8 cellular contexts compared by ENCODE assay signal in genomic region chr3:69161587-69162196, GRCh38. TPM values are rescaled to one million over a fixed set of nuclear protein-coding genes. Genes with fewer than 3 reads are reported as not detected.
DNase-seq lines count a peak whose midpoint lies in the region; ATAC-seq and TF ChIP-seq lines count a peak whose summit lies in the region.

No MANE protein-coding gene starts in this region.

- peak in 5 of 6 experiments; percentile 5 to 66 (median 9) for DNase-seq in stimulated activated naive CD4-positive, alpha-beta T cell (lab: John Stamatoyannopoulos, UW)
- no peak for DNase-seq in stimulated activated naive CD4-positive, alpha-beta T cell treated with Interleukin-2 at 50 U/mL for 16 hours (lab: John Stamatoyannopoulos, UW)
- peak; percentile 4 to 62 for DNase-seq in SJCRH30
- peak; percentile 73 to 74 for DNase-seq in cardiac fibroblast (ENCODE audit: low read depth in 2 of 2)
- DNase-seq in kidney tubule cell (ENCODE audit: low spot score): peak; percentile 58
- peak; percentile 20 to 42 for DNase-seq in stimulated activated naive CD8-positive, alpha-beta T cell treated with anti-CD3 and anti-CD28 coated beads, Interleukin-15, amount 100 ng/mL, for 72 hours

- H3K4me1 ChIP-seq in SJCRH30: no peaks in the 10 kb centered on the region

- H3K4me3 Mint-ChIP-seq in stimulated activated naive CD8-positive, alpha-beta T cell treated with anti-CD3 and anti-CD28 coated beads, Interleukin-15, amount 100 ng/mL, for 72 hours: no peak overlapping the region

- peak; percentile 87 for TF ChIP-seq CTCF in cardiac fibroblast (IDR thresholded peaks at IDR 0.05; ENCODE audit: low read depth, low read length)

- H3K9me3 ChIP-seq in SJCRH30 (replicated peaks): no peaks in the 10 kb centered on the region

- H3K27ac ChIP-seq in SJCRH30: no peak overlapping the region

- H3K36me3 ChIP-seq in SJCRH30: no peaks in the 10 kb centered on the region

- H3K27ac Mint-ChIP-seq in stimulated activated naive CD8-positive, alpha-beta T cell treated with anti-CD3 and anti-CD28 coated beads, Interleukin-15, amount 100 ng/mL, for 72 hours: no peak overlapping the region

- no peaks in the 10 kb centered on the region for H3K9me3 Mint-ChIP-seq in stimulated activated naive CD8-positive, alpha-beta T cell treated with anti-CD3 and anti-CD28 coated beads, Interleukin-15, amount 100 ng/mL, for 72 hours

- H3K4me1 Mint-ChIP-seq in stimulated activated naive CD8-positive, alpha-beta T cell treated with anti-CD3 and anti-CD28 coated beads, Interleukin-15, amount 100 ng/mL, for 72 hours: peaks cover 19% of the 10 kb centered on the region

- no peaks in the 10 kb centered on the region for H3K27me3 ChIP-seq in SJCRH30

- H3K27me3 Mint-ChIP-seq in stimulated activated naive CD8-positive, alpha-beta T cell treated with anti-CD3 and anti-CD28 coated beads, Interleukin-15, amount 100 ng/mL, for 72 hours: peaks cover 9% of the 10 kb centered on the region

- ATAC-seq in HG03521 (IDR thresholded peaks at IDR 0.05; ENCODE audit: unreplicated experiment) (peak; percentile 50), HG02588 (IDR thresholded peaks at IDR 0.05; ENCODE audit: unreplicated experiment) (no peak)
- ATAC-seq in stimulated activated naive CD8-positive, alpha-beta T cell treated with anti-CD3 and anti-CD28 coated beads, Interleukin-15, amount 100 ng/mL, for 72 hours: peak; percentile 67

- H3K4me3 ChIP-seq in SJCRH30 (no peak overlapping the region), cardiac fibroblast (replicated peaks in 1 of 2; ENCODE audit: low read depth in 2 of 2, low read length in 2 of 2) (no peak overlapping the region)

RNA-seq across cellular contexts. Expression of gene LMOD3, which starts 39.3 kb away (rescaled TPM):
- 0.66 and 1.0 TPM in 2 replicates for total RNA-seq in SJCRH30 (2014; rRNA removed; shearing (Covaris generic))
